Comparison of ENCODE assay signal across 9 cellular contexts in genomic region chr5:127063236-127063913, GRCh38. TPM values are rescaled to one million over a fixed set of nuclear protein-coding genes. Genes with fewer than 3 reads are reported as not detected.
"Had no signal": no experiment of that assay in that cellular context is flagged by ENCODE, and none has a peak within 500 bp of the region (broad histone marks: within the 10 kb centered on the region; RNA-seq: fewer than 3 reads in every experiment).

No MANE protein-coding gene starts in this region.

- H3K27ac ChIP-seq: GM23248, HL-60 had no signal

- H3K9ac ChIP-seq: GM23248 had no signal

- DNase-seq: GM23248, GOT3, H7, HFFc6, KG1 had no signal

- ATAC-seq: HCT116 had no signal

- H2AFZ ChIP-seq: GM23248 had no signal

- H3K4me1 ChIP-seq: HAP-1 had no signal

- H3K9me3 ChIP-seq: HAP-1 had no signal

- H3K4me3 ChIP-seq: GM23248, HAP-1 had no signal

- H3K36me3 ChIP-seq: HAP-1 had no signal

RNA-seq across cellular contexts. Expression of gene C5orf63, which starts 9.9 kb away (rescaled TPM):
- total RNA-seq: H4 had no signal
